In genomic region chr11:74671520-74672196, GRCh38 we compare ENCODE assay signal across 18 cellular contexts. TPM values are rescaled to one million over a fixed set of nuclear protein-coding genes. Genes with fewer than 3 reads are reported as not detected.
A peak's percentile ranks its signal among the peaks of the same experiment; 100 is the strongest.
DNase-seq lines count a peak whose midpoint lies in the region; ATAC-seq and TF ChIP-seq lines count a peak whose summit lies in the region.
"Had no signal": no experiment of that assay in that cellular context is flagged by ENCODE, and none has a peak within 500 bp of the region (broad histone marks: within the 10 kb centered on the region; RNA-seq: fewer than 3 reads in every experiment).

No MANE protein-coding gene starts in this region.

- H3K4me1 Mint-ChIP-seq in HFFc6 (ENCODE audit: low read depth) (peaks cover 43% of the 10 kb centered on the region), T-helper 17 cell (peaks cover 5% of the 10 kb centered on the region)
- H3K4me1 Mint-ChIP-seq in effector memory CD8-positive, alpha-beta T cell (ENCODE audit: low read depth in 2 of 2) = no peaks in the 10 kb centered on the region
- H3K4me1 Mint-ChIP-seq in natural killer cell treated with Interleukin-12 subunit alpha and Interleukin-12 subunit beta and Interleukin-15 and Interleukin-18, amount 100 ng/mL, for 72 hours (ENCODE audit: low read depth in 2 of 2) = peaks cover 0 to 3% of the 10 kb centered on the region in 2 donors

- H3K4me2 ChIP-seq in mesenchymal stem cell (ENCODE audit: low read length, poor library complexity, severe bottlenecking) = no peak overlapping the region
- H3K4me2 ChIP-seq in neuronal stem cell (ENCODE audit: insufficient read depth, low read length, poor library complexity, severe bottlenecking) = no peak overlapping the region

- H4K91ac ChIP-seq in mesenchymal stem cell (ENCODE audit: low read length) (no peak overlapping the region), neuronal stem cell (ENCODE audit: low read depth, low read length, poor library complexity) (no peak overlapping the region)

- H3K9ac ChIP-seq in mesenchymal stem cell (ENCODE audit: low read length) (peak overlapping the region; percentile 73), neuronal stem cell (ENCODE audit: low read depth, low read length, poor library complexity) (no peak overlapping the region)

- H3K79me1 ChIP-seq in mesenchymal stem cell (replicated peaks; ENCODE audit: low read length, poor library complexity, severe bottlenecking) (no peaks in the 10 kb centered on the region), neuronal stem cell (ENCODE audit: low read depth, low read length) (no peaks in the 10 kb centered on the region)

- H2BK5ac ChIP-seq in mesenchymal stem cell (ENCODE audit: low read depth, low read length, poor library complexity, severe bottlenecking) = no peak overlapping the region
- H2BK5ac ChIP-seq in neuronal stem cell (ENCODE audit: low read length) = no peak overlapping the region

- H3K27ac Mint-ChIP-seq in HFFc6 (peak overlapping the region; percentile 100), T-helper 17 cell (no peak overlapping the region)
- H3K27ac Mint-ChIP-seq in effector memory CD8-positive, alpha-beta T cell = no peak overlapping the region
- no peak overlapping the region for H3K27ac Mint-ChIP-seq in natural killer cell treated with Interleukin-12 subunit alpha and Interleukin-12 subunit beta and Interleukin-15 and Interleukin-18, amount 100 ng/mL, for 72 hours
- H3K27ac Mint-ChIP-seq: activated naive CD8-positive, alpha-beta T cell treated with anti-CD3 and anti-CD28 coated beads, Interleukin-2, amount 10 ng/mL, durations not matched to agents 7 days and 5 days; type B pancreatic cell had no signal

- H3K4me1 ChIP-seq in mesenchymal stem cell (ENCODE audit: control insufficient read depth, insufficient read depth, low read depth, low read length) (peaks cover 12% of the 10 kb centered on the region), neuronal stem cell (ENCODE audit: control insufficient read depth in 2 of 2, insufficient read depth in 1 of 2, low read depth in 1 of 2, low read length in 2 of 2) (peaks cover 0 to 2% of the 10 kb centered on the region in 2 donors)

- DNase-seq in A172 (ENCODE audit: low spot score) (peak; percentile 36), HFFc6 (peak; percentile 39), brain microvascular endothelial cell (peak; percentile 48), mesenchymal stem cell (no peak), T-helper 17 cell (no peak), neuronal stem cell (ENCODE audit: low spot score) (no peak)
- no peak for DNase-seq in effector memory CD8-positive, alpha-beta T cell
- DNase-seq in natural killer cell treated with Interleukin-12 subunit alpha and Interleukin-12 subunit beta and Interleukin-15 and Interleukin-18, amount 100 ng/mL, for 72 hours (ENCODE audit: low spot score) = no peak
- DNase-seq: activated naive CD8-positive, alpha-beta T cell treated with anti-CD3 and anti-CD28 coated beads, Interleukin-2, amount 10 ng/mL, durations not matched to agents 7 days and 5 days; DMS53; glutamatergic neuron; NCI-H1417 treated with DMSO at 0.1 percent for 48 hours; NCI-H526 treated with DMSO at 0.1 percent for 48 hours; spleen had no signal

- H2AFZ ChIP-seq in mesenchymal stem cell (ENCODE audit: low read depth, low read length) (no peak overlapping the region), neuronal stem cell (ENCODE audit: low read length) (no peak overlapping the region)

- H3K18ac ChIP-seq in mesenchymal stem cell (ENCODE audit: low read depth in 1 of 2, low read length in 2 of 2) = no peak overlapping the region
- H3K18ac ChIP-seq in neuronal stem cell (ENCODE audit: low read length) = no peak overlapping the region

- H2BK12ac ChIP-seq in mesenchymal stem cell (ENCODE audit: low read length in 2 of 2) (no peak overlapping the region), neuronal stem cell (ENCODE audit: low read length) (no peak overlapping the region)

- TF ChIP-seq CTCF in HFFc6 (IDR thresholded peaks at IDR 0.05) (no peak), brain microvascular endothelial cell (IDR thresholded peaks at IDR 0.05; ENCODE audit: low read depth, low read length, missing control alignments) (no peak)

- H3K27ac ChIP-seq in brain microvascular endothelial cell (peak overlapping the region; percentile 99), mesenchymal stem cell (ENCODE audit: low read length, poor library complexity, severe bottlenecking) (no peak overlapping the region), neuronal stem cell (replicated peaks; ENCODE audit: low read length) (no peak overlapping the region)
- H3K27ac ChIP-seq: VCaP had no signal

- no peak overlapping the region for H3K4ac ChIP-seq in mesenchymal stem cell (ENCODE audit: low read depth in 1 of 2, low read length in 2 of 2)
- H3K4ac ChIP-seq in neuronal stem cell (ENCODE audit: low read length) = no peak overlapping the region

- H4K8ac ChIP-seq in mesenchymal stem cell (ENCODE audit: low read length) = no peak overlapping the region
- H4K8ac ChIP-seq in neuronal stem cell (ENCODE audit: low read depth, low read length) = no peak overlapping the region

- H3K4me3 Mint-ChIP-seq in HFFc6 = peak overlapping the region; percentile 26; the same call in 1 of the 2 replicates
- H3K4me3 Mint-ChIP-seq in T-helper 17 cell = no peak overlapping the region
- H3K4me3 Mint-ChIP-seq in effector memory CD8-positive, alpha-beta T cell = no peak overlapping the region
- no peak overlapping the region for H3K4me3 Mint-ChIP-seq in natural killer cell treated with Interleukin-12 subunit alpha and Interleukin-12 subunit beta and Interleukin-15 and Interleukin-18, amount 100 ng/mL, for 72 hours
- H3K4me3 Mint-ChIP-seq: activated naive CD8-positive, alpha-beta T cell treated with anti-CD3 and anti-CD28 coated beads, Interleukin-2, amount 10 ng/mL, durations not matched to agents 7 days and 5 days; type B pancreatic cell had no signal

- H2AK5ac ChIP-seq in mesenchymal stem cell (ENCODE audit: low read length, severe bottlenecking) (no peak overlapping the region), neuronal stem cell (ENCODE audit: low read depth, low read length) (no peak overlapping the region)

- H3K36me3 ChIP-seq in brain microvascular endothelial cell (replicated peaks) (no peaks in the 10 kb centered on the region), mesenchymal stem cell (ENCODE audit: control insufficient read depth in 1 of 2, insufficient read depth in 2 of 2, low read depth in 1 of 2, low read length in 2 of 2) (no peaks in the 10 kb centered on the region), neuronal stem cell (replicated peaks in 1 of 2; ENCODE audit: control insufficient read depth in 2 of 2, insufficient read depth in 2 of 2, low read length in 2 of 2) (no peaks in the 10 kb centered on the region)
- H3K36me3 ChIP-seq: spleen had no signal

- H3K9me3 ChIP-seq in mesenchymal stem cell (ENCODE audit: control insufficient read depth, low read length) = no peaks in the 10 kb centered on the region
- H3K9me3 ChIP-seq in T-helper 17 cell (ENCODE audit: control insufficient read depth, low read length, poor library complexity, severe bottlenecking) = no peaks in the 10 kb centered on the region
- H3K9me3 ChIP-seq in neuronal stem cell (replicated peaks in 1 of 2; ENCODE audit: control insufficient read depth in 2 of 2, insufficient read depth in 1 of 2, low read depth in 1 of 2, low read length in 2 of 2) = no peaks in the 10 kb centered on the region
- H3K9me3 ChIP-seq: spleen had no signal

- no peaks in the 10 kb centered on the region; the same call in 1 of the 2 replicates for H3K9me3 Mint-ChIP-seq in HFFc6
- no peaks in the 10 kb centered on the region for H3K9me3 Mint-ChIP-seq in effector memory CD8-positive, alpha-beta T cell
- H3K9me3 Mint-ChIP-seq in natural killer cell treated with Interleukin-12 subunit alpha and Interleukin-12 subunit beta and Interleukin-15 and Interleukin-18, amount 100 ng/mL, for 72 hours = no peaks in the 10 kb centered on the region
- H3K9me3 Mint-ChIP-seq: activated naive CD8-positive, alpha-beta T cell treated with anti-CD3 and anti-CD28 coated beads, Interleukin-2, amount 10 ng/mL, durations not matched to agents 7 days and 5 days had no signal

- no peak for ATAC-seq in T-helper 17 cell
- no peak for ATAC-seq in effector memory CD8-positive, alpha-beta T cell (replicated peaks)
- no peak for ATAC-seq in natural killer cell treated with Interleukin-12 subunit alpha and Interleukin-12 subunit beta and Interleukin-15 and Interleukin-18, amount 100 ng/mL, for 72 hours

- H3K14ac ChIP-seq in mesenchymal stem cell (ENCODE audit: low read length in 2 of 2) (no peak overlapping the region), neuronal stem cell (ENCODE audit: low read length) (no peak overlapping the region)

- H3K27me3 Mint-ChIP-seq in HFFc6 (ENCODE audit: insufficient read depth) = no peaks in the 10 kb centered on the region
- H3K27me3 Mint-ChIP-seq in T-helper 17 cell = no peaks in the 10 kb centered on the region
- no peaks in the 10 kb centered on the region for H3K27me3 Mint-ChIP-seq in effector memory CD8-positive, alpha-beta T cell
- H3K27me3 Mint-ChIP-seq in natural killer cell treated with Interleukin-12 subunit alpha and Interleukin-12 subunit beta and Interleukin-15 and Interleukin-18, amount 100 ng/mL, for 72 hours = peaks cover 0 to under 1% of the 10 kb centered on the region in 2 donors
- H3K27me3 Mint-ChIP-seq: activated naive CD8-positive, alpha-beta T cell treated with anti-CD3 and anti-CD28 coated beads, Interleukin-2, amount 10 ng/mL, durations not matched to agents 7 days and 5 days; type B pancreatic cell had no signal

- WGBS in mesenchymal stem cell = 80% methylated on average over 10 of the region's 10 CpGs
- no CpG with 5 or more reads among the region's 10 CpGs for WGBS in neuronal stem cell (ENCODE audit: extremely low coverage in 2 of 2, insufficient read length in 2 of 2, insufficient replicate concordance in 1 of 2), 2 donors

- H2BK120ac ChIP-seq in mesenchymal stem cell (ENCODE audit: low read depth, low read length) = no peak overlapping the region
- H2BK120ac ChIP-seq in neuronal stem cell (ENCODE audit: low read depth, low read length) = no peak overlapping the region

- H3K36me3 Mint-ChIP-seq in HFFc6 (ENCODE audit: low read depth) (no peaks in the 10 kb centered on the region), T-helper 17 cell (ENCODE audit: low read depth) (peaks cover 2% of the 10 kb centered on the region)
- H3K36me3 Mint-ChIP-seq in effector memory CD8-positive, alpha-beta T cell (ENCODE audit: insufficient read depth) = no peaks in the 10 kb centered on the region
- H3K36me3 Mint-ChIP-seq in natural killer cell treated with Interleukin-12 subunit alpha and Interleukin-12 subunit beta and Interleukin-15 and Interleukin-18, amount 100 ng/mL, for 72 hours = no peaks in the 10 kb centered on the region
- H3K36me3 Mint-ChIP-seq: type B pancreatic cell had no signal

- in situ Hi-C loops in brain microvascular endothelial cell (cut with HindIII; ENCODE audit: low pct_ligation_motif_present, low sequenced_read_pairs) = no loop called here

- H3K23ac ChIP-seq in mesenchymal stem cell (ENCODE audit: low read length in 2 of 2) (no peak overlapping the region), neuronal stem cell (ENCODE audit: low read depth, low read length, poor library complexity) (no peak overlapping the region)

- H3K27me3 ChIP-seq in brain microvascular endothelial cell (replicated peaks) = no peaks in the 10 kb centered on the region
- H3K27me3 ChIP-seq in mesenchymal stem cell (ENCODE audit: control insufficient read depth in 1 of 2, insufficient read depth in 1 of 2, low read length in 2 of 2) = no peaks in the 10 kb centered on the region
- H3K27me3 ChIP-seq in neuronal stem cell (ENCODE audit: control insufficient read depth in 3 of 3, insufficient read depth in 3 of 3, low read depth in 1 of 3, low read length in 3 of 3) = no peaks in the 10 kb centered on the region
- H3K27me3 ChIP-seq: spleen had no signal

- no peak overlapping the region for H2BK15ac ChIP-seq in mesenchymal stem cell (ENCODE audit: low read depth, poor library complexity, severe bottlenecking)
- no peak overlapping the region for H2BK15ac ChIP-seq in neuronal stem cell (ENCODE audit: low read length)

- no peak overlapping the region for H3K4me3 ChIP-seq in brain microvascular endothelial cell (ENCODE audit: low read depth, low read length)
- H3K4me3 ChIP-seq in mesenchymal stem cell (ENCODE audit: insufficient read depth in 1 of 2, low read depth in 1 of 2, low read length in 2 of 2) = no peak overlapping the region
- no peak overlapping the region for H3K4me3 ChIP-seq in neuronal stem cell (ENCODE audit: low read length in 2 of 2)
- H3K4me3 ChIP-seq: spleen had no signal

RNA-seq across cellular contexts. Expression of gene CHRDL2, which starts 59.6 kb away (rescaled TPM):
- total RNA-seq in A172 (2014; rRNA removed; shearing (Covaris generic)) = not detected in 2 replicates
- not detected for total RNA-seq in HFFc6 (2021; fragmentation: NEBNext Ultra II Directional; extraction: Animal tissue kit (Norgen Biotek cat#: 25700))
- not detected for polyA plus RNA-seq in mesenchymal stem cell (2013, experiment 1 of 2)
- polyA plus RNA-seq in mesenchymal stem cell (2013, experiment 2 of 2) = not detected
- not detected for total RNA-seq in T-helper 17 cell
- polyA plus RNA-seq in neuronal stem cell (2013, experiment 1 of 2) = 0.81 TPM
- 0.80 TPM for polyA plus RNA-seq in neuronal stem cell (2013, experiment 2 of 2)
- not detected for total RNA-seq in natural killer cell treated with Interleukin-12 subunit alpha and Interleukin-12 subunit beta and Interleukin-15 and Interleukin-18, amount 100 ng/mL, for 72 hours
- total RNA-seq: activated naive CD8-positive, alpha-beta T cell treated with anti-CD3 and anti-CD28 coated beads, Interleukin-2, amount 10 ng/mL, durations not matched to agents 7 days and 5 days; HepG2 had no signal
- polyA plus RNA-seq: neural cell had no signal

Comparison
In these comparisons a context has a peak if more than half of its experiments do, and no peak if none do; other contexts are left out.
1. DNase-seq: peak in A172 (single experiment), HFFc6 (single experiment) and brain microvascular endothelial cell (single experiment); none in mesenchymal stem cell (single experiment), T-helper 17 cell (0 of 3), neuronal stem cell (single experiment), effector memory CD8-positive, alpha-beta T cell (0 of 3) and natural killer cell treated with Interleukin-12 subunit alpha and Interleukin-12 subunit beta and Interleukin-15 and Interleukin-18, amount 100 ng/mL, for 72 hours (single experiment).